ENCODE assay signal across 36 cellular contexts in genomic region chr4:160492181-160492580, GRCh38.
"Had no signal": no experiment of that assay in that cellular context is flagged by ENCODE, and none has a peak within 500 bp of the region (broad histone marks: within the 10 kb centered on the region; RNA-seq: fewer than 3 reads in every experiment).

No MANE protein-coding gene starts in this region.

- H3K36me3 ChIP-seq: MG63 had no signal

- DNase-seq: Karpas-422, Kasumi-1, MG63, MM.1S, MV-4-11, NCI-H1048, NCI-H1092, NCI-H1092 treated with DMSO at 0.1 percent for 48 hours, NCI-H1105, NCI-H1105 treated with DMSO at 0.1 percent for 48 hours, NCI-H1417, NCI-H1417 treated with DMSO at 0.1 percent for 48 hours, NCI-H1436, NCI-H1436 treated with DMSO at 0.1 percent for 48 hours, NCI-H146, NCI-H1694, NCI-H1694 treated with DMSO at 0.1 percent for 48 hours, NCI-H187, NCI-H187 treated with DMSO at 0.1 percent for 48 hours, NCI-H1930, NCI-H2029, NCI-H2029 treated with DMSO at 0.1 percent for 48 hours, NCI-H2081, NCI-H2081 treated with DMSO at 0.1 percent for 48 hours, NCI-H2107, NCI-H2171, NCI-H2171 treated with DMSO at 0.1 percent for 48 hours, NCI-H2227 treated with DMSO at 0.1 percent for 48 hours, NCI-H226, NCI-H345, NCI-H446, NCI-H446 treated with DMSO at 0.1 percent for 48 hours, NCI-H510A, NCI-H510A treated with DMSO at 0.1 percent for 48 hours, NCI-H524, NCI-H524 treated with DMSO at 0.1 percent for 48 hours had no signal

- H3K4me3 ChIP-seq: MG63 had no signal
